In the genomic region with DNA sequence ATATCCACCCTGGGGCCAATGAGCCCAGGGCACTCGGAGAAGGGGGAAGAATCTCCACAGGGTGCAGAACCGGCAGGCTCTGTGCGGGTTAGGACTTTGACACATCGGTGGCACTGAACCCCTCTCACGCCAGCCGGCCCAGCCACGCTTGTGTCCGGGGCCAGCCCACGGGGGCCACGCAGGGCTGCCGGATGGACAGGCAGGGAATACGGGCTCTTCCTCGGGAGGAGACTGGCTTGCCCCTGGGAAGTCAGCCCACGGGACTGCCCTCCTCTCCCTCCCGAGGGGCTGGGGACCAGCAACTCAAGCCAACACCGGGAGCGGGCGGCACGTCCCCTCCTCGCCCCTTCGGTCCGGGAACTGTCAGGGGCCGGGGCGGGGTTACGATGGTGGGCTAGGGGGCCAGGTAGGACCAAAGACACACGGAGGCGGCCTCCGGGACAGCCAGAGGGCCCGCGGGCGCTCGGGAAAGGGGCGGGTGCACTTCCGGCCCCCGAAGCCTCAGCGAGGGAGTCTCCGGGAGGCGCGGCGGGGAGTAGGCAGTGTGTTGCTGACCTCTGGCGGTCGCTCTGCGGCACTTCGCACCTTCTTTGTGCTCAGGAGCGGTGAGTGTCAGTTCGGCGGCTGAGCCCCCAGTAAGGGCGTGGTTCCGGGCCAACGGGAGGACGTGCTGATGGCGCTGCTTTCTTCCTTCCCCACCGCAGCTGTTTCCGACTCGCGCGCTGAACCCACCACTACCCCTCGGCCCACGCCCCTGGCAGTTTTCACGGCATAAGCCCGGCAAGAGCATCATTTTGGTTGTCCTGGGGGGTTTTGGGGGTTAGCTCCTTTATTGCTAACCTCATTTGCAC, we compare ENCODE assay signal across 1 cellular context.
TF ChIP-seq lines count a peak whose summit lies in the region.

No MANE protein-coding gene starts in this region.

TF ChIP-seq in K562, 482 proteins besides CTCF, POLR2A, EP300 and RAD21 (continued from another document and continues in another):
- TF ChIP-seq ZBTB2 (IDR thresholded peaks at IDR 0.05), result no peak
- TF ChIP-seq ZNF398 (CRISPR knock-in tag; IDR thresholded peaks at IDR 0.05), result no peak
- TF ChIP-seq, protein P1, sequence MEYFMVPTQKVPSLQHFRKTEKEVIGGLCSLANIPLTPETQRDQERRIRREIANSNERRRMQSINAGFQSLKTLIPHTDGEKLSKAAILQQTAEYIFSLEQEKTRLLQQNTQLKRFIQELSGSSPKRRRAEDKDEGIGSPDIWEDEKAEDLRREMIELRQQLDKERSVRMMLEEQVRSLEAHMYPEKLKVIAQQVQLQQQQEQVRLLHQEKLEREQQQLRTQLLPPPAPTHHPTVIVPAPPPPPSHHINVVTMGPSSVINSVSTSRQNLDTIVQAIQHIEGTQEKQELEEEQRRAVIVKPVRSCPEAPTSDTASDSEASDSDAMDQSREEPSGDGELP (CRISPR knock-in tag; IDR thresholded peaks at IDR 0.05; ENCODE audit: borderline replicate concordance), result peak; percentile 75; the same call in 1 of the 2 replicates
- TF ChIP-seq LCOR (CRISPR knock-in tag; IDR thresholded peaks at IDR 0.05), result 0 out of 2 replicates have a peak, but pooled peaks have one; percentile 38
- peak; percentile 66 for TF ChIP-seq L3MBTL2 (IDR thresholded peaks at IDR 0.05)
- TF ChIP-seq KDM4B (IDR thresholded peaks at IDR 0.05; ENCODE audit: borderline replicate concordance in 2 of 2, low read depth in 1 of 2), result peak in 1 of 2 experiments; percentile 88; a peak in 2 of 4 replicates
- peak; percentile 61; the same call in 1 of the 2 replicates for TF ChIP-seq ZBTB7A (IDR thresholded peaks at IDR 0.05; ENCODE audit: borderline replicate concordance, control insufficient read depth, low read depth, low read length)
- no peak for TF ChIP-seq MGA (IDR thresholded peaks at IDR 0.05)
- peak; percentile 48 to 60 for TF ChIP-seq E2F6 (IDR thresholded peaks at IDR 0.05; ENCODE audit: borderline replicate concordance in 1 of 2, extremely low read depth in 1 of 2, insufficient read depth in 1 of 2, insufficient read length in 1 of 2, low read depth in 1 of 2, low read length in 1 of 2, poor library complexity in 1 of 2, severe bottlenecking in 1 of 2)
- 0 out of 2 replicates have a peak, but pooled peaks have one; percentile 52 for TF ChIP-seq ERF (CRISPR knock-in tag; IDR thresholded peaks at IDR 0.05)
- no peak for TF ChIP-seq ZNF316 (IDR thresholded peaks at IDR 0.05)
- TF ChIP-seq, protein P2, sequence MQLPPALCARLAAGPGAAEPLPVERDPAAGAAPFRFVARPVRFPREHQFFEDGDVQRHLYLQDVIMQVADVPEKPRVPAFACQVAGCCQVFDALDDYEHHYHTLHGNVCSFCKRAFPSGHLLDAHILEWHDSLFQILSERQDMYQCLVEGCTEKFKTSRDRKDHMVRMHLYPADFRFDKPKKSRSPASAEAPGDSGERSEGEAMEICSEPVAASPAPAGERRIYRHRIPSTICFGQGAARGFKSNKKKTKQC (CRISPR knock-in tag; IDR thresholded peaks at IDR 0.05), result 0 out of 2 replicates have a peak, but pooled peaks have one; percentile 55
- TF ChIP-seq ZNF431 (CRISPR knock-in tag; IDR thresholded peaks at IDR 0.05), result 0 out of 2 replicates have a peak, but pooled peaks have one; percentile 45
- 0 out of 2 replicates have a peak, but pooled peaks have one; percentile 29 for TF ChIP-seq NBN (IDR thresholded peaks at IDR 0.05; ENCODE audit: low read depth)
- TF ChIP-seq ATF4 (CRISPR knock-in tag; IDR thresholded peaks at IDR 0.05), result peak; percentile 46; the same call in 1 of the 2 replicates
- TF ChIP-seq HMGN3 (IDR thresholded peaks at IDR 0.05; ENCODE audit: borderline replicate concordance, extremely low read depth, insufficient read length, low read depth, low read length), result peak; percentile 83
- TF ChIP-seq CC2D1A (IDR thresholded peaks at IDR 0.05), result peak; percentile 88; the same call in 1 of the 2 replicates
- TF ChIP-seq, protein P3, sequence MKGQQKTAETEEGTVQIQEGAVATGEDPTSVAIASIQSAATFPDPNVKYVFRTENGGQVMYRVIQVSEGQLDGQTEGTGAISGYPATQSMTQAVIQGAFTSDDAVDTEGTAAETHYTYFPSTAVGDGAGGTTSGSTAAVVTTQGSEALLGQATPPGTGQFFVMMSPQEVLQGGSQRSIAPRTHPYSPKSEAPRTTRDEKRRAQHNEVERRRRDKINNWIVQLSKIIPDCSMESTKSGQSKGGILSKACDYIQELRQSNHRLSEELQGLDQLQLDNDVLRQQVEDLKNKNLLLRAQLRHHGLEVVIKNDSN (CRISPR knock-in tag; IDR thresholded peaks at IDR 0.05), result no peak
- no peak for TF ChIP-seq NCOR1 (IDR thresholded peaks at IDR 0.05)
- peak in 1 of 2 experiments; percentile 82; a peak in 2 of 4 replicates for TF ChIP-seq RCOR1 (IDR thresholded peaks at IDR 0.05; ENCODE audit: borderline replicate concordance in 1 of 2, low read depth in 2 of 2, low read length in 2 of 2)
- TF ChIP-seq ADNP (tag; IDR thresholded peaks at IDR 0.05), result no peak
- TF ChIP-seq CCNT2 (IDR thresholded peaks at IDR 0.05; ENCODE audit: borderline replicate concordance, extremely low read depth, insufficient read length, low read depth, low read length), result peak; percentile 48
- TF ChIP-seq ZNF696 (CRISPR knock-in tag; conservative IDR thresholded peaks at IDR 0.05), result no peak
- peak; percentile 32; the same call in 1 of the 2 replicates for TF ChIP-seq ZNF384 (IDR thresholded peaks at IDR 0.05; ENCODE audit: low read depth, low read length)
- TF ChIP-seq, protein P4, sequence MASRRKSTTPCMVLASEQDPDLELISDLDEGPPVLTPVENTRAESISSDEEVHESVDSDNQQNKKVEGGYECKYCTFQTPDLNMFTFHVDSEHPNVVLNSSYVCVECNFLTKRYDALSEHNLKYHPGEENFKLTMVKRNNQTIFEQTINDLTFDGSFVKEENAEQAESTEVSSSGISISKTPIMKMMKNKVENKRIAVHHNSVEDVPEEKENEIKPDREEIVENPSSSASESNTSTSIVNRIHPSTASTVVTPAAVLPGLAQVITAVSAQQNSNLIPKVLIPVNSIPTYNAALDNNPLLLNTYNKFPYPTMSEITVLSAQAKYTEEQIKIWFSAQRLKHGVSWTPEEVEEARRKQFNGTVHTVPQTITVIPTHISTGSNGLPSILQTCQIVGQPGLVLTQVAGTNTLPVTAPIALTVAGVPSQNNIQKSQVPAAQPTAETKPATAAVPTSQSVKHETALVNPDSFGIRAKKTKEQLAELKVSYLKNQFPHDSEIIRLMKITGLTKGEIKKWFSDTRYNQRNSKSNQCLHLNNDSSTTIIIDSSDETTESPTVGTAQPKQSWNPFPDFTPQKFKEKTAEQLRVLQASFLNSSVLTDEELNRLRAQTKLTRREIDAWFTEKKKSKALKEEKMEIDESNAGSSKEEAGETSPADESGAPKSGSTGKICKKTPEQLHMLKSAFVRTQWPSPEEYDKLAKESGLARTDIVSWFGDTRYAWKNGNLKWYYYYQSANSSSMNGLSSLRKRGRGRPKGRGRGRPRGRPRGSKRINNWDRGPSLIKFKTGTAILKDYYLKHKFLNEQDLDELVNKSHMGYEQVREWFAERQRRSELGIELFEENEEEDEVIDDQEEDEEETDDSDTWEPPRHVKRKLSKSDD (conservative IDR thresholded peaks at IDR 0.05; ENCODE audit: low read length), result no peak
